25 cellular contexts compared by ENCODE assay signal in the genomic region with DNA sequence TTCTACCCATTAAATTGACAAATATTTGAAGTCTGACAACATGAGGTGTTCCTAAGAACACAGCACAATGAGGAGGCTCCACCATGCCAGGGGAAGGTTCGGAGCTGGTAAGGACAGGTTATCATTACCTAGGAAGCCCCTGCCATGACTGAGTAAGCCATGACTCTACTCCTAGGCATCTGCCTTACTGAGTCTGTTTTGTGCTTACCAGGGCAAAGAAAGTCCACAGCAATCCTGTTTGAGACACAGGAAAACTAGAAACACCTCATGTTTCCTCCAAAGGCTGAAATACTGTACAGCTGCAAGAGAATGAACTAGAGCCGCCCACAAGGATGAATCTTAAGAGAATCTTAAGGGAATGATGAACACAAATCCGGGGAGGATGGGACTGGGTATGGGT.
"Had no signal": no experiment of that assay in that cellular context is flagged by ENCODE, and none has a peak within 500 bp of the region (broad histone marks: within the 10 kb centered on the region; RNA-seq: fewer than 3 reads in every experiment).

No MANE protein-coding gene starts in this region.

- H3K27ac ChIP-seq: body of pancreas, cardiac muscle cell, gastroesophageal sphincter, left lung, lower lobe of right lung, right lobe of liver, testis, transverse colon had no signal

- H3K36me3 ChIP-seq: cardiac muscle cell, gastroesophageal sphincter, left lung, lower lobe of right lung, right lobe of liver, transverse colon had no signal

- H3K27me3 ChIP-seq: body of pancreas, cardiac muscle cell, gastroesophageal sphincter, left lung, right lobe of liver, testis, transverse colon had no signal

- DNase-seq: activated CD4-positive, alpha-beta T cell treated with anti-CD3 and anti-CD28 coated beads for 4 hours; activated CD4-positive, alpha-beta T cell treated with anti-CD3 and anti-CD28 coated beads, Interleukin-2, amount 50 U/mL, for 4 hours; activated naive CD4-positive, alpha-beta T cell; activated T-cell treated with anti-CD3 and anti-CD28 coated beads for 4 hours; activated T-cell treated with anti-CD3 and anti-CD28 coated beads, Interleukin-2, amount 50 U/mL, for 72 hours; aorta; body of pancreas; cerebellar nuclear complex; cortex of kidney; hippocampal formation; kidney glomerular epithelial cell; left lung; lower lobe of right lung; mesendoderm; natural killer cell; right lobe of liver; stimulated activated CD4-positive, alpha-beta T cell treated with anti-CD3 and anti-CD28 coated beads, Interleukin-4, amount 100 ng/mL, for 1 hour; stimulated activated naive CD8-positive, alpha-beta T cell treated with anti-CD3 and anti-CD28 coated beads, Interleukin-15, Interleukin-2, amounts not matched to agents 100 U/mL and 50 U/mL, for 24 hours; T-cell; testis; transverse colon had no signal

- H3K4me3 Mint-ChIP-seq: activated T-cell treated with anti-CD3 and anti-CD28 coated beads, Interleukin-2, amount 50 U/mL, for 72 hours; natural killer cell; T-cell; T-helper 2 cell treated with Interferon-gamma antibody and Interleukin-4, amounts not matched to agents 5 μg/mL and 100 μg/mL, for 36 hours had no signal

- H3K27ac Mint-ChIP-seq: activated naive CD4-positive, alpha-beta T cell treated with anti-CD3 and anti-CD28 coated beads, Interleukin-2, amount 50 U/mL, for 72 hours; activated T-cell treated with anti-CD3 and anti-CD28 coated beads, Interleukin-2, amount 50 U/mL, for 72 hours; T-cell; T-helper 2 cell treated with Interferon-gamma antibody and Interleukin-4, amounts not matched to agents 5 μg/mL and 100 μg/mL, for 36 hours had no signal

- ATAC-seq: activated naive CD4-positive, alpha-beta T cell treated with anti-CD3 and anti-CD28 coated beads, Interleukin-2, amount 50 U/mL, for 72 hours; activated T-cell treated with anti-CD3 and anti-CD28 coated beads, Interleukin-2, amount 50 U/mL, for 72 hours; body of pancreas; gastroesophageal sphincter; left lung; lower lobe of right lung; natural killer cell; right lobe of liver; stimulated activated naive CD8-positive, alpha-beta T cell treated with anti-CD3 and anti-CD28 coated beads, Interleukin-15, Interleukin-2, amounts not matched to agents 100 U/mL and 50 U/mL, for 24 hours; T-cell had no signal

- H3K9me3 ChIP-seq: body of pancreas, gastroesophageal sphincter, left lung, lower lobe of right lung, right lobe of liver, testis, transverse colon had no signal

- H3K36me3 Mint-ChIP-seq: natural killer cell had no signal

- H3K4me1 ChIP-seq: lower lobe of right lung, right lobe of liver, testis had no signal

- H3K9me3 Mint-ChIP-seq: activated naive CD4-positive, alpha-beta T cell treated with anti-CD3 and anti-CD28 coated beads, Interleukin-2, amount 50 U/mL, for 72 hours; activated T-cell treated with anti-CD3 and anti-CD28 coated beads, Interleukin-2, amount 50 U/mL, for 72 hours; natural killer cell; T-cell; T-helper 2 cell treated with Interferon-gamma antibody and Interleukin-4, amounts not matched to agents 5 μg/mL and 100 μg/mL, for 36 hours had no signal

- H3K27me3 Mint-ChIP-seq: T-cell had no signal

- H3K4me3 ChIP-seq: body of pancreas, cardiac muscle cell, gastroesophageal sphincter, left lung, lower lobe of right lung, right lobe of liver, testis, transverse colon had no signal
